Comparison of ENCODE assay signal across 1 cellular context in the genomic region with DNA sequence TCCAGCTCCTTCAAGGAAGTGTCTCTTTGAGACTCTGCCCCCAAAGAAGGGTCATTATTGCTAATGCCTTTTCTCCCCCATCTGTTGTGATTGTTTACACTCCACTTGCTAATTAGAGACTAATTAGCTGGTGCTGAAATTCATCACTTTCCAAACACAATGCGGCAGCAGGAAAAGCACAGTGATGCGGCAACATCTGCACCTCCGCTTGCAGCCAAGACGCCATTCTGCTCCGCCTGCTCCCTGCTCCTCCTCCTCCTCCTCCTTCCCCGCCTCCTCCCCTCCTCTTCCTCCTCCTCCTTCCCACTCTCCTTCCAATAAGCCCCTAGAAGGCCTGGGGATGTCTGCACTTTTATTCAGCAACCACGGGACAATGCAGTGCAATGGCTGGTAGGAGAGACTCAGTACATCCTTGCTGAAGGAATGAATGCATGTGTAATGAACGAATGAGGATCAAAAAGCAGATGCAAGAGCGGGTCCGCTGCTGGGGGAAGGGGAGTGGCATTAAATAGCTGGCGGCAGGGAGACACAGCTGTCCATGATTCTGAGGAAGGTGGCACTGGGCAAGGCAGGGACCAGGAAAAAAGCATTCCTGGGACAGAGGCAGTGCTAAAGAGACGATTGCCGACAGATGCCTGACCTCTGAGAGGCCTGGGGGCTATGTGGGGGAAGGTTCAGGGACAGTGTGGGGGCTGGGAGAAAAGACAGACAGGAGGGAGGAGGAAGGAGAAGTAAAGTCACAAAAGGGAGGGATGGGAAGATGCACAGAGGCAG.
TF ChIP-seq lines count a peak whose summit lies in the region.

No MANE protein-coding gene starts in this region.

TF ChIP-seq in GM23338, 12 proteins besides CTCF, POLR2A, EP300 and RAD21 (continued from another document):
- TF ChIP-seq, protein P1, sequence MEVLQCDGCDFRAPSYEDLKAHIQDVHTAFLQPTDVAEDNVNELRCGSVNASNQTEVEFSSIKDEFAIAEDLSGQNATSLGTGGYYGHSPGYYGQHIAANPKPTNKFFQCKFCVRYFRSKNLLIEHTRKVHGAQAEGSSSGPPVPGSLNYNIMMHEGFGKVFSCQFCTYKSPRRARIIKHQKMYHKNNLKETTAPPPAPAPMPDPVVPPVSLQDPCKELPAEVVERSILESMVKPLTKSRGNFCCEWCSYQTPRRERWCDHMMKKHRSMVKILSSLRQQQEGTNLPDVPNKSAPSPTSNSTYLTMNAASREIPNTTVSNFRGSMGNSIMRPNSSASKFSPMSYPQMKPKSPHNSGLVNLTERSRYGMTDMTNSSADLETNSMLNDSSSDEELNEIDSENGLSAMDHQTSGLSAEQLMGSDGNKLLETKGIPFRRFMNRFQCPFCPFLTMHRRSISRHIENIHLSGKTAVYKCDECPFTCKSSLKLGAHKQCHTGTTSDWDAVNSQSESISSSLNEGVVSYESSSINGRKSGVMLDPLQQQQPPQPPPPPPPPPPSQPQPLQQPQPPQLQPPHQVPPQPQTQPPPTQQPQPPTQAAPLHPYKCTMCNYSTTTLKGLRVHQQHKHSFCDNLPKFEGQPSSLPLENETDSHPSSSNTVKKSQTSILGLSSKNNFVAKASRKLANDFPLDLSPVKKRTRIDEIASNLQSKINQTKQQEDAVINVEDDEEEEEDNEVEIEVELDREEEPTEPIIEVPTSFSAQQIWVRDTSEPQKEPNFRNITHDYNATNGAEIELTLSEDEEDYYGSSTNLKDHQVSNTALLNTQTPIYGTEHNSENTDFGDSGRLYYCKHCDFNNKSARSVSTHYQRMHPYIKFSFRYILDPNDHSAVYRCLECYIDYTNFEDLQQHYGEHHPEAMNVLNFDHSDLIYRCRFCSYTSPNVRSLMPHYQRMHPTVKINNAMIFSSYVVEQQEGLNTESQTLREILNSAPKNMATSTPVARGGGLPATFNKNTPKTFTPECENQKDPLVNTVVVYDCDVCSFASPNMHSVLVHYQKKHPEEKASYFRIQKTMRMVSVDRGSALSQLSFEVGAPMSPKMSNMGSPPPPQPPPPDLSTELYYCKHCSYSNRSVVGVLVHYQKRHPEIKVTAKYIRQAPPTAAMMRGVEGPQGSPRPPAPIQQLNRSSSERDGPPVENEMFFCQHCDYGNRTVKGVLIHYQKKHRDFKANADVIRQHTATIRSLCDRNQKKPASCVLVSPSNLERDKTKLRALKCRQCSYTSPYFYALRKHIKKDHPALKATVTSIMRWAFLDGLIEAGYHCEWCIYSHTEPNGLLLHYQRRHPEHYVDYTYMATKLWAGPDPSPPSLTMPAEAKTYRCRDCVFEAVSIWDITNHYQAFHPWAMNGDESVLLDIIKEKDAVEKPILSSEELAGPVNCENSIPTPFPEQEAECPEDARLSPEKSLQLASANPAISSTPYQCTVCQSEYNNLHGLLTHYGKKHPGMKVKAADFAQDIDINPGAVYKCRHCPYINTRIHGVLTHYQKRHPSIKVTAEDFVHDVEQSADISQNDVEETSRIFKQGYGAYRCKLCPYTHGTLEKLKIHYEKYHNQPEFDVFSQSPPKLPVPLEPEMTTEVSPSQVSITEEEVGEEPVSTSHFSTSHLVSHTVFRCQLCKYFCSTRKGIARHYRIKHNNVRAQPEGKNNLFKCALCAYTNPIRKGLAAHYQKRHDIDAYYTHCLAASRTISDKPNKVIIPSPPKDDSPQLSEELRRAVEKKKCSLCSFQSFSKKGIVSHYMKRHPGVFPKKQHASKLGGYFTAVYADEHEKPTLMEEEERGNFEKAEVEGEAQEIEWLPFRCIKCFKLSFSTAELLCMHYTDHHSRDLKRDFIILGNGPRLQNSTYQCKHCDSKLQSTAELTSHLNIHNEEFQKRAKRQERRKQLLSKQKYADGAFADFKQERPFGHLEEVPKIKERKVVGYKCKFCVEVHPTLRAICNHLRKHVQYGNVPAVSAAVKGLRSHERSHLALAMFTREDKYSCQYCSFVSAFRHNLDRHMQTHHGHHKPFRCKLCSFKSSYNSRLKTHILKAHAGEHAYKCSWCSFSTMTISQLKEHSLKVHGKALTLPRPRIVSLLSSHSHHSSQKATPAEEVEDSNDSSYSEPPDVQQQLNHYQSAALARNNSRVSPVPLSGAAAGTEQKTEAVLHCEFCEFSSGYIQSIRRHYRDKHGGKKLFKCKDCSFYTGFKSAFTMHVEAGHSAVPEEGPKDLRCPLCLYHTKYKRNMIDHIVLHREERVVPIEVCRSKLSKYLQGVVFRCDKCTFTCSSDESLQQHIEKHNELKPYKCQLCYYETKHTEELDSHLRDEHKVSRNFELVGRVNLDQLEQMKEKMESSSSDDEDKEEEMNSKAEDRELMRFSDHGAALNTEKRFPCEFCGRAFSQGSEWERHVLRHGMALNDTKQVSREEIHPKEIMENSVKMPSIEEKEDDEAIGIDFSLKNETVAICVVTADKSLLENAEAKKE (CRISPR knock-in tag; IDR thresholded peaks at IDR 0.05): no peak
- no peak for TF ChIP-seq EZH2 (IDR thresholded peaks at IDR 0.05; ENCODE audit: low read depth, unreplicated experiment)
- TF ChIP-seq POLR2AphosphoS5 (IDR thresholded peaks at IDR 0.05; ENCODE audit: low read depth): no peak
- TF ChIP-seq REST (IDR thresholded peaks at IDR 0.05; ENCODE audit: unreplicated experiment): no peak
- no peak for TF ChIP-seq JUNB (IDR thresholded peaks at IDR 0.05; ENCODE audit: unreplicated experiment)
- no peak for TF ChIP-seq NANOG (IDR thresholded peaks at IDR 0.05; ENCODE audit: borderline replicate concordance)
